1 cellular context compared by ENCODE assay signal in the genomic region with DNA sequence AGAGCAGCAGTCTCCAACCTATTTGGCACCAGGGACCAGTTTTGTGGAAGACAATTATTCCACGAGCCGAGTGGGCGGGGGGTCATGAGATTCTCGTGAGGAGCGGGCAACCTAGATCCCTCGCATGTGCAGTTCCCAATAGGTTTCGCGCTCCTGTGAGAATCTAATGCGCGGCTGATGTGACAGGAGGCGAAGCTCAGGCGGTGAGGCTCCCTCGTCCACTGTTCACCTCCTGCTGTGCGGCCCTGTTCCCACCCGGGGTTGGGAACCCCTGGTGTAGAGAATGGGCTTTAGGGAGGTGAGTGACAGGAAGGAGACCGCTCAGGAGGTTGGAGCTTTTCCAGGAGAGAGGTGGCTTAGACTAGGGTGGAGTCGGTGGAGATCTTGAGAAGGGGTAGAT.
TF ChIP-seq lines count a peak whose summit lies in the region.

No MANE protein-coding gene starts in this region.

TF ChIP-seq in neural cell, 6 proteins besides CTCF, POLR2A, EP300 and RAD21:
- TF ChIP-seq EZH2 (IDR thresholded peaks at IDR 0.05; ENCODE audit: borderline replicate concordance, insufficient read depth, low read length, poor library complexity, severe bottlenecking) (no peak), MXI1 (conservative IDR thresholded peaks at IDR 0.05; ENCODE audit: poor library complexity, severe bottlenecking) (no peak), TAF1 (IDR thresholded peaks at IDR 0.05; ENCODE audit: low read depth) (no peak), POLR2AphosphoS5 (IDR thresholded peaks at IDR 0.05) (no peak), SMC3 (conservative IDR thresholded peaks at IDR 0.05; ENCODE audit: poor library complexity) (no peak)
- TF ChIP-seq, protein P1, sequence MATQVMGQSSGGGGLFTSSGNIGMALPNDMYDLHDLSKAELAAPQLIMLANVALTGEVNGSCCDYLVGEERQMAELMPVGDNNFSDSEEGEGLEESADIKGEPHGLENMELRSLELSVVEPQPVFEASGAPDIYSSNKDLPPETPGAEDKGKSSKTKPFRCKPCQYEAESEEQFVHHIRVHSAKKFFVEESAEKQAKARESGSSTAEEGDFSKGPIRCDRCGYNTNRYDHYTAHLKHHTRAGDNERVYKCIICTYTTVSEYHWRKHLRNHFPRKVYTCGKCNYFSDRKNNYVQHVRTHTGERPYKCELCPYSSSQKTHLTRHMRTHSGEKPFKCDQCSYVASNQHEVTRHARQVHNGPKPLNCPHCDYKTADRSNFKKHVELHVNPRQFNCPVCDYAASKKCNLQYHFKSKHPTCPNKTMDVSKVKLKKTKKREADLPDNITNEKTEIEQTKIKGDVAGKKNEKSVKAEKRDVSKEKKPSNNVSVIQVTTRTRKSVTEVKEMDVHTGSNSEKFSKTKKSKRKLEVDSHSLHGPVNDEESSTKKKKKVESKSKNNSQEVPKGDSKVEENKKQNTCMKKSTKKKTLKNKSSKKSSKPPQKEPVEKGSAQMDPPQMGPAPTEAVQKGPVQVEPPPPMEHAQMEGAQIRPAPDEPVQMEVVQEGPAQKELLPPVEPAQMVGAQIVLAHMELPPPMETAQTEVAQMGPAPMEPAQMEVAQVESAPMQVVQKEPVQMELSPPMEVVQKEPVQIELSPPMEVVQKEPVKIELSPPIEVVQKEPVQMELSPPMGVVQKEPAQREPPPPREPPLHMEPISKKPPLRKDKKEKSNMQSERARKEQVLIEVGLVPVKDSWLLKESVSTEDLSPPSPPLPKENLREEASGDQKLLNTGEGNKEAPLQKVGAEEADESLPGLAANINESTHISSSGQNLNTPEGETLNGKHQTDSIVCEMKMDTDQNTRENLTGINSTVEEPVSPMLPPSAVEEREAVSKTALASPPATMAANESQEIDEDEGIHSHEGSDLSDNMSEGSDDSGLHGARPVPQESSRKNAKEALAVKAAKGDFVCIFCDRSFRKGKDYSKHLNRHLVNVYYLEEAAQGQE (IDR thresholded peaks at IDR 0.05; ENCODE audit: borderline replicate concordance): no peak
